In the genomic region with DNA sequence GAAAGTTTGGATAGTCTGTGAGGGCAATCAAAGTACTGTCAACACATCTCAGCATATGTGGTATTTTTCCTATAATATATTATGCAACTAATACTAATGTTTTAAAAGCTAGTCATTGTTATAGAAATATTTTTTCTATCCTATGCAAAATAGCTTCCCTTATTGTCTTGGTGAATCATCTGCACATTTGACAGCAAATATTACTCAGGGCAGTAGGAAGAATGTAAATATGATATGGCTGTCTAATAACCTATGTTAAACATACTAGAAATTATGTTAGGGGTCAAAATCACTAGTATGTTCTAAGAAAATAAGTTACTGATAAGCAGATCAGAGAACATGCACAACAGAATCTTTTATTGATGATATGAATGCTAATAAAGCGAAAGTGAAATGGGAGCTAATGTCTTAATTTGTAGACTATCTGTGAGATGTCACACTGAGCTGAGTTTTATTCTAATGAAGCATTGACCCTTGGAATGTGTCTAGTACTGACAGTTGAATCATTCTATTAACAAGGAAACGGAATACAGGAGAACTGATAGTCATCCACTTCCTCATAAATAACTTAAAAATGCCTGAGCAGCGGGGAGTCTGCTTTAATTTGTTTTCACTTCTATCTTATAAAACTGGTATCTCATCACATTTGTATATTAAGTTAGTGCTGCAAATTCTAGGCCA, we compare ENCODE assay signal across 19 cellular contexts.
DNase-seq lines count a peak whose midpoint lies in the region; ATAC-seq and TF ChIP-seq lines count a peak whose summit lies in the region.
"Had no signal": no experiment of that assay in that cellular context is flagged by ENCODE, and none has a peak within 500 bp of the region (broad histone marks: within the 10 kb centered on the region; RNA-seq: fewer than 3 reads in every experiment).

No MANE protein-coding gene starts in this region.

- H3K9me2 ChIP-seq in SK-N-SH = no peaks in the 10 kb centered on the region

- H3F3A ChIP-seq in SK-N-SH (replicated peaks; ENCODE audit: insufficient read depth) = no peaks in the 10 kb centered on the region

- H3K36me3 ChIP-seq in SK-N-SH (replicated peaks in 1 of 2; ENCODE audit: control insufficient read depth in 1 of 2, insufficient read depth in 2 of 2, low read length in 1 of 2) = no peaks in the 10 kb centered on the region
- no peaks in the 10 kb centered on the region for H3K36me3 ChIP-seq in brain microvascular endothelial cell (replicated peaks)
- H3K36me3 ChIP-seq: MG63 had no signal

- no peaks in the 10 kb centered on the region for H3K27me3 ChIP-seq in SK-N-SH (ENCODE audit: insufficient read depth)
- H3K27me3 ChIP-seq in brain microvascular endothelial cell (replicated peaks) = no peaks in the 10 kb centered on the region
- H3K27me3 ChIP-seq: MG63 had no signal

- 3% methylated on average over 3 of the region's 3 CpGs for WGBS in SK-N-SH (ENCODE audit: low lambda C conversion rate)

- DNase-seq in HS-5 (ENCODE audit: low read depth) = peak; percentile 4
- no peak for DNase-seq in SK-N-SH
- peak; percentile 5 for DNase-seq in brain microvascular endothelial cell
- no peak for DNase-seq in mucosa of gallbladder (ENCODE audit: low spot score)
- no peak for DNase-seq in Kasumi-1 (lab: John Stamatoyannopoulos, UW)
- DNase-seq in activated CD4-positive, CD25-positive, alpha-beta regulatory T cell treated with anti-CD3 and anti-CD28 coated beads, Interleukin-2, amount 50 U/mL, for 72 hours = no peak
- DNase-seq: DND-41, GDM1, H7, MG63, NCI-H1048, NCI-H1436, NCI-H1930, NCI-H446, NCI-H526 treated with DMSO at 0.1 percent for 48 hours, SHP77 had no signal

- H3K4me1 ChIP-seq in SK-N-SH (ENCODE audit: control insufficient read depth in 1 of 2, insufficient read depth in 2 of 2, low read depth in 1 of 2, low read length in 1 of 2) = no peaks in the 10 kb centered on the region; a peak in 1 of 4 replicates

- in situ Hi-C loops in brain microvascular endothelial cell (cut with HindIII; ENCODE audit: low pct_ligation_motif_present, low sequenced_read_pairs) = no loop called here

- TF ChIP-seq RAD21 in SK-N-SH (IDR thresholded peaks at IDR 0.05; ENCODE audit: low read length) = no peak

- CTCF ChIA-PET in SK-N-SH (lab: Yijun Ruan, JAX) = interaction anchor here (0.8 kb wide), 1 partner anchor 9 kb away, joined by 3 read pairs; no protein-coding TSS in a partner anchor

- H3K9ac ChIP-seq in SK-N-SH = no peak overlapping the region
- H3K9ac ChIP-seq: KMS-11 had no signal

- H3K27ac ChIP-seq in SK-N-SH (ENCODE audit: low read depth in 2 of 2, low read length in 1 of 2) = no peak overlapping the region
- H3K27ac ChIP-seq in brain microvascular endothelial cell = no peak overlapping the region
- H3K27ac ChIP-seq: KMS-11, SK-N-MC had no signal

- POLR2A ChIA-PET in SK-N-SH (lab: Yijun Ruan, JAX) = no interaction called here

- no peaks in the 10 kb centered on the region for H3K79me2 ChIP-seq in SK-N-SH (ENCODE audit: insufficient read depth)

- no peaks in the 10 kb centered on the region for H3K9me3 ChIP-seq in SK-N-SH
- H3K9me3 ChIP-seq: MG63 had no signal

- no peaks in the 10 kb centered on the region for H4K20me1 ChIP-seq in SK-N-SH (ENCODE audit: insufficient read depth)

- H3K4me3 ChIP-seq in SK-N-SH (ENCODE audit: low read depth in 2 of 2, low read length in 1 of 2) (no peak overlapping the region), brain microvascular endothelial cell (ENCODE audit: low read depth, low read length) (no peak overlapping the region)
- H3K4me3 ChIP-seq: MG63, SK-N-MC had no signal

- H3K4me2 ChIP-seq in SK-N-SH = peak overlapping the region; percentile 51
- H3K4me2 ChIP-seq: KMS-11 had no signal

- TF ChIP-seq EP300 in SK-N-SH (IDR thresholded peaks at IDR 0.05; ENCODE audit: borderline replicate concordance in 1 of 2, low read depth in 1 of 2, low read length in 1 of 2) = no peak

- no peak for TF ChIP-seq CTCF in SK-N-SH (IDR thresholded peaks at IDR 0.05)
- TF ChIP-seq CTCF in brain microvascular endothelial cell (IDR thresholded peaks at IDR 0.05; ENCODE audit: low read depth, low read length, missing control alignments) = no peak

- H2AFZ ChIP-seq in SK-N-SH (ENCODE audit: low read depth) = no peak overlapping the region

- ATAC-seq in HG03460 (IDR thresholded peaks at IDR 0.05; ENCODE audit: unreplicated experiment) = no peak

TF ChIP-seq in SK-N-SH, 30 proteins besides CTCF, POLR2A, EP300 and RAD21:
- no peak for TF ChIP-seq EZH2phosphoT487 (IDR thresholded peaks at IDR 0.05; ENCODE audit: borderline replicate concordance, low read depth)
- TF ChIP-seq JUND (IDR thresholded peaks at IDR 0.05) = no peak
- TF ChIP-seq, protein P1, sequence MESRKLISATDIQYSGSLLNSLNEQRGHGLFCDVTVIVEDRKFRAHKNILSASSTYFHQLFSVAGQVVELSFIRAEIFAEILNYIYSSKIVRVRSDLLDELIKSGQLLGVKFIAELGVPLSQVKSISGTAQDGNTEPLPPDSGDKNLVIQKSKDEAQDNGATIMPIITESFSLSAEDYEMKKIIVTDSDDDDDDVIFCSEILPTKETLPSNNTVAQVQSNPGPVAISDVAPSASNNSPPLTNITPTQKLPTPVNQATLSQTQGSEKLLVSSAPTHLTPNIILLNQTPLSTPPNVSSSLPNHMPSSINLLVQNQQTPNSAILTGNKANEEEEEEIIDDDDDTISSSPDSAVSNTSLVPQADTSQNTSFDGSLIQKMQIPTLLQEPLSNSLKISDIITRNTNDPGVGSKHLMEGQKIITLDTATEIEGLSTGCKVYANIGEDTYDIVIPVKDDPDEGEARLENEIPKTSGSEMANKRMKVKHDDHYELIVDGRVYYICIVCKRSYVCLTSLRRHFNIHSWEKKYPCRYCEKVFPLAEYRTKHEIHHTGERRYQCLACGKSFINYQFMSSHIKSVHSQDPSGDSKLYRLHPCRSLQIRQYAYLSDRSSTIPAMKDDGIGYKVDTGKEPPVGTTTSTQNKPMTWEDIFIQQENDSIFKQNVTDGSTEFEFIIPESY (IDR thresholded peaks at IDR 0.05; ENCODE audit: borderline replicate concordance, low read depth) = no peak
- TF ChIP-seq, protein P2, sequence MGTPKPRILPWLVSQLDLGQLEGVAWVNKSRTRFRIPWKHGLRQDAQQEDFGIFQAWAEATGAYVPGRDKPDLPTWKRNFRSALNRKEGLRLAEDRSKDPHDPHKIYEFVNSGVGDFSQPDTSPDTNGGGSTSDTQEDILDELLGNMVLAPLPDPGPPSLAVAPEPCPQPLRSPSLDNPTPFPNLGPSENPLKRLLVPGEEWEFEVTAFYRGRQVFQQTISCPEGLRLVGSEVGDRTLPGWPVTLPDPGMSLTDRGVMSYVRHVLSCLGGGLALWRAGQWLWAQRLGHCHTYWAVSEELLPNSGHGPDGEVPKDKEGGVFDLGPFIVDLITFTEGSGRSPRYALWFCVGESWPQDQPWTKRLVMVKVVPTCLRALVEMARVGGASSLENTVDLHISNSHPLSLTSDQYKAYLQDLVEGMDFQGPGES (IDR thresholded peaks at IDR 0.05; ENCODE audit: low read depth, low read length) = no peak
- no peak for TF ChIP-seq SMC3 (IDR thresholded peaks at IDR 0.05; ENCODE audit: low read depth, low read length)
- no peak for TF ChIP-seq TCF12 (IDR thresholded peaks at IDR 0.05)
- TF ChIP-seq MEF2A (IDR thresholded peaks at IDR 0.05; ENCODE audit: borderline replicate concordance, low read depth) = no peak
- TF ChIP-seq FOXM1 (IDR thresholded peaks at IDR 0.05; ENCODE audit: low read depth) = no peak
- no peak for TF ChIP-seq RFX5 (IDR thresholded peaks at IDR 0.05; ENCODE audit: low read length)
- TF ChIP-seq, protein P3, sequence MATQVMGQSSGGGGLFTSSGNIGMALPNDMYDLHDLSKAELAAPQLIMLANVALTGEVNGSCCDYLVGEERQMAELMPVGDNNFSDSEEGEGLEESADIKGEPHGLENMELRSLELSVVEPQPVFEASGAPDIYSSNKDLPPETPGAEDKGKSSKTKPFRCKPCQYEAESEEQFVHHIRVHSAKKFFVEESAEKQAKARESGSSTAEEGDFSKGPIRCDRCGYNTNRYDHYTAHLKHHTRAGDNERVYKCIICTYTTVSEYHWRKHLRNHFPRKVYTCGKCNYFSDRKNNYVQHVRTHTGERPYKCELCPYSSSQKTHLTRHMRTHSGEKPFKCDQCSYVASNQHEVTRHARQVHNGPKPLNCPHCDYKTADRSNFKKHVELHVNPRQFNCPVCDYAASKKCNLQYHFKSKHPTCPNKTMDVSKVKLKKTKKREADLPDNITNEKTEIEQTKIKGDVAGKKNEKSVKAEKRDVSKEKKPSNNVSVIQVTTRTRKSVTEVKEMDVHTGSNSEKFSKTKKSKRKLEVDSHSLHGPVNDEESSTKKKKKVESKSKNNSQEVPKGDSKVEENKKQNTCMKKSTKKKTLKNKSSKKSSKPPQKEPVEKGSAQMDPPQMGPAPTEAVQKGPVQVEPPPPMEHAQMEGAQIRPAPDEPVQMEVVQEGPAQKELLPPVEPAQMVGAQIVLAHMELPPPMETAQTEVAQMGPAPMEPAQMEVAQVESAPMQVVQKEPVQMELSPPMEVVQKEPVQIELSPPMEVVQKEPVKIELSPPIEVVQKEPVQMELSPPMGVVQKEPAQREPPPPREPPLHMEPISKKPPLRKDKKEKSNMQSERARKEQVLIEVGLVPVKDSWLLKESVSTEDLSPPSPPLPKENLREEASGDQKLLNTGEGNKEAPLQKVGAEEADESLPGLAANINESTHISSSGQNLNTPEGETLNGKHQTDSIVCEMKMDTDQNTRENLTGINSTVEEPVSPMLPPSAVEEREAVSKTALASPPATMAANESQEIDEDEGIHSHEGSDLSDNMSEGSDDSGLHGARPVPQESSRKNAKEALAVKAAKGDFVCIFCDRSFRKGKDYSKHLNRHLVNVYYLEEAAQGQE (IDR thresholded peaks at IDR 0.05; ENCODE audit: low read depth, low read length) = no peak
- no peak for TF ChIP-seq SIN3A (IDR thresholded peaks at IDR 0.05; ENCODE audit: borderline replicate concordance, low read depth, low read length)
- no peak for TF ChIP-seq NRF1 (IDR thresholded peaks at IDR 0.05; ENCODE audit: low read depth, low read length)
- TF ChIP-seq, protein P4, sequence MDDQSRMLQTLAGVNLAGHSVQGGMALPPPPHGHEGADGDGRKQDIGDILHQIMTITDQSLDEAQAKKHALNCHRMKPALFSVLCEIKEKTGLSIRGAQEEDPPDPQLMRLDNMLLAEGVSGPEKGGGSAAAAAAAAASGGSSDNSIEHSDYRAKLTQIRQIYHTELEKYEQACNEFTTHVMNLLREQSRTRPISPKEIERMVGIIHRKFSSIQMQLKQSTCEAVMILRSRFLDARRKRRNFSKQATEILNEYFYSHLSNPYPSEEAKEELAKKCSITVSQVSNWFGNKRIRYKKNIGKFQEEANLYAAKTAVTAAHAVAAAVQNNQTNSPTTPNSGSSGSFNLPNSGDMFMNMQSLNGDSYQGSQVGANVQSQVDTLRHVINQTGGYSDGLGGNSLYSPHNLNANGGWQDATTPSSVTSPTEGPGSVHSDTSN (IDR thresholded peaks at IDR 0.05) = no peak

Comparison
In these comparisons a context has a peak if more than half of its experiments do, and no peak if none do; other contexts are left out.
1. DNase-seq: peak in HS-5 (single experiment) and brain microvascular endothelial cell (single experiment); none in SK-N-SH (single experiment), mucosa of gallbladder (single experiment), Kasumi-1 (0 of 2) and activated CD4-positive, CD25-positive, alpha-beta regulatory T cell treated with anti-CD3 and anti-CD28 coated beads, Interleukin-2, amount 50 U/mL, for 72 hours (single experiment).